9 cellular contexts compared by ENCODE assay signal in genomic region chr11:66958956-66959274, GRCh38. TPM values are rescaled to one million over a fixed set of nuclear protein-coding genes. Genes with fewer than 3 reads are reported as not detected.
A peak's percentile ranks its signal among the peaks of the same experiment; 100 is the strongest.
DNase-seq lines count a peak whose midpoint lies in the region; ATAC-seq, FAIRE-seq and TF ChIP-seq lines count a peak whose summit lies in the region.
"Had no signal": no experiment of that assay in that cellular context is flagged by ENCODE, and none has a peak within 500 bp of the region (broad histone marks: within the 10 kb centered on the region; RNA-seq: fewer than 3 reads in every experiment).

No MANE protein-coding gene starts in this region.

- no peak for TF ChIP-seq CTCF in D721Med (IDR thresholded peaks at IDR 0.05; ENCODE audit: insufficient read depth, missing control alignments)

- DNase-seq in SJSA1 (ENCODE audit: low read depth in 1 of 2, low spot score in 2 of 2), result no peak
- DNase-seq in trophoblast cell, result no peak
- no peak for DNase-seq in D721Med (ENCODE audit: insufficient read length, low spot score)
- no peak for DNase-seq in putamen (ENCODE audit: low spot score)
- no peak for DNase-seq in dedifferentiated amniotic fluid mesenchymal stem cell (ENCODE audit: extremely low spot score)

- H3K79me1 ChIP-seq in trophoblast cell (ENCODE audit: low read length), result peaks cover 2% of the 10 kb centered on the region

- H3K4me2 ChIP-seq in trophoblast cell (ENCODE audit: low read length), result peak overlapping the region; percentile 42

- no peak for ATAC-seq in HG03457 (IDR thresholded peaks at IDR 0.05; ENCODE audit: unreplicated experiment)

- H3K27ac ChIP-seq in SJSA1, result 0 out of 2 replicates have a peak overlapping the region, but pooled peaks have one; percentile 0
- H3K27ac ChIP-seq in esophagus (ENCODE audit: low read depth in 2 of 2, low read length in 1 of 2), result peak overlapping the region; percentile 28 to 92
- H3K27ac ChIP-seq in trophoblast cell (ENCODE audit: low read depth, low read length), result no peak overlapping the region

- H3K4me1 ChIP-seq in ES-I3 (ENCODE audit: insufficient read depth, low read length) (0 out of 2 replicates have a peak, but pooled peaks cover 9% of the 10 kb centered on the region), SJSA1 (replicated peaks) (peaks cover 22% of the 10 kb centered on the region), esophagus (ENCODE audit: control insufficient read depth in 2 of 2, insufficient read depth in 2 of 2, low read length in 1 of 2) (peaks cover 0 to 9% of the 10 kb centered on the region in 2 donors), trophoblast cell (ENCODE audit: control insufficient read depth in 1 of 2, insufficient read depth in 2 of 2, low read length in 2 of 2) (peaks cover 8 to 9% of the 10 kb centered on the region in 2 experiments)

- H3K9ac ChIP-seq in ES-I3 (ENCODE audit: low read depth, low read length) (peak overlapping the region; percentile 34), trophoblast cell (ENCODE audit: low read length) (no peak overlapping the region)

- H3K18ac ChIP-seq in trophoblast cell (ENCODE audit: low read length), result no peak overlapping the region

- H3K23ac ChIP-seq in trophoblast cell (ENCODE audit: low read length), result no peak overlapping the region

- no peak overlapping the region for H2BK5ac ChIP-seq in trophoblast cell (ENCODE audit: low read depth, low read length, poor library complexity)

- peaks cover 2% of the 10 kb centered on the region for H3K79me2 ChIP-seq in trophoblast cell (ENCODE audit: control insufficient read depth, insufficient read depth, low read length, poor library complexity)

- peak overlapping the region; percentile 1 for H4K8ac ChIP-seq in trophoblast cell (ENCODE audit: low read depth, low read length)

- no peak for FAIRE-seq in D721Med (lab: Jason Lieb, UNC)
- FAIRE-seq: islet of Langerhans had no signal

- no peaks in the 10 kb centered on the region for H3K27me3 ChIP-seq in SJSA1 (replicated peaks)
- H3K27me3 ChIP-seq in esophagus (ENCODE audit: control insufficient read depth in 1 of 2, insufficient read depth in 2 of 2, low read length in 2 of 2), result no peaks in the 10 kb centered on the region
- H3K27me3 ChIP-seq in trophoblast cell (ENCODE audit: insufficient read depth, low read length), result no peaks in the 10 kb centered on the region

- no peak overlapping the region for H4K12ac ChIP-seq in trophoblast cell (ENCODE audit: low read depth, low read length)

- 28 to 33% methylated on average over 10 of the region's 10 CpGs for WGBS in esophagus, 2 donors
- no CpG with 5 or more reads among the region's 10 CpGs for WGBS in trophoblast cell (ENCODE audit: extremely low coverage, insufficient coverage, insufficient read length)

- no peaks in the 10 kb centered on the region for H3K36me3 ChIP-seq in ES-I3 (ENCODE audit: insufficient read depth, low read length)
- peaks cover 6% of the 10 kb centered on the region; the same call in 1 of the 2 replicates for H3K36me3 ChIP-seq in SJSA1
- H3K36me3 ChIP-seq in esophagus (ENCODE audit: control insufficient read depth in 2 of 2, insufficient read depth in 2 of 2, low read length in 1 of 2), result no peaks in the 10 kb centered on the region
- H3K36me3 ChIP-seq in trophoblast cell (ENCODE audit: control insufficient read depth in 1 of 2, insufficient read depth in 2 of 2, low read length in 2 of 2), result no peaks in the 10 kb centered on the region

- H3K9me3 ChIP-seq in ES-I3 (ENCODE audit: control insufficient read depth, insufficient read depth, low read length), result no peaks in the 10 kb centered on the region
- peaks cover 8% of the 10 kb centered on the region; the same call in 1 of the 2 replicates for H3K9me3 ChIP-seq in SJSA1 (replicated peaks)
- no peaks in the 10 kb centered on the region for H3K9me3 ChIP-seq in esophagus (ENCODE audit: control insufficient read depth in 2 of 2, insufficient read depth in 1 of 2, low read depth in 1 of 2, low read length in 1 of 2)
- H3K9me3 ChIP-seq in trophoblast cell (ENCODE audit: insufficient read depth, low read depth, low read length), result peaks cover 3% of the 10 kb centered on the region

- no peak overlapping the region for H3K4ac ChIP-seq in trophoblast cell (ENCODE audit: low read depth, low read length)

- peak overlapping the region; percentile 82 for H3K4me3 ChIP-seq in SJSA1
- H3K4me3 ChIP-seq in esophagus (ENCODE audit: low read depth in 1 of 2, low read length in 2 of 2), result peak overlapping the region; percentile 16 to 73
- peak overlapping the region; percentile 23 for H3K4me3 ChIP-seq in trophoblast cell (ENCODE audit: low read depth, low read length)

- no peak overlapping the region for H2AK5ac ChIP-seq in trophoblast cell (ENCODE audit: low read length)

- H2BK120ac ChIP-seq in trophoblast cell (ENCODE audit: insufficient read depth, low read length, poor library complexity), result no peak overlapping the region

- peak overlapping the region; percentile 66 for H2AFZ ChIP-seq in trophoblast cell (ENCODE audit: insufficient read depth, low read length, poor library complexity)

- no peak overlapping the region for H3K14ac ChIP-seq in trophoblast cell (ENCODE audit: low read length)

- H2BK12ac ChIP-seq in trophoblast cell (ENCODE audit: low read length), result no peak overlapping the region

- H4K91ac ChIP-seq in trophoblast cell (ENCODE audit: low read depth, low read length), result no peak overlapping the region

RNA-seq across cellular contexts. Expression of gene PC, which starts 0.7 kb away (rescaled TPM):
- 25.2 and 42.0 TPM in 2 replicates for total RNA-seq in SJSA1 (2014; rRNA removed; shearing (Covaris generic))
- 10 to 100 TPM; 18.0 to 24.9 TPM for polyA plus RNA-seq in esophagus
- polyA plus RNA-seq in trophoblast cell (2013), result 6.1 and 6.3 TPM in 2 replicates

RNA-seq across cellular contexts. Expression of gene C11orf86, which starts 16.2 kb away (rescaled TPM):
- total RNA-seq in SJSA1 (2014; rRNA removed; shearing (Covaris generic)), result not detected in 2 replicates
- polyA plus RNA-seq in esophagus, result not detected
- polyA plus RNA-seq in trophoblast cell (2013), result not detected in 2 replicates

Comparison
In these comparisons a context has a peak if more than half of its experiments do, and no peak if none do; other contexts are left out.
1. H3K4me3 ChIP-seq: peak in every context shown above with its lines; median percentile 82 in SJSA1; 44 in esophagus; 23 in trophoblast cell.